8 cellular contexts compared by ENCODE assay signal in the genomic region with DNA sequence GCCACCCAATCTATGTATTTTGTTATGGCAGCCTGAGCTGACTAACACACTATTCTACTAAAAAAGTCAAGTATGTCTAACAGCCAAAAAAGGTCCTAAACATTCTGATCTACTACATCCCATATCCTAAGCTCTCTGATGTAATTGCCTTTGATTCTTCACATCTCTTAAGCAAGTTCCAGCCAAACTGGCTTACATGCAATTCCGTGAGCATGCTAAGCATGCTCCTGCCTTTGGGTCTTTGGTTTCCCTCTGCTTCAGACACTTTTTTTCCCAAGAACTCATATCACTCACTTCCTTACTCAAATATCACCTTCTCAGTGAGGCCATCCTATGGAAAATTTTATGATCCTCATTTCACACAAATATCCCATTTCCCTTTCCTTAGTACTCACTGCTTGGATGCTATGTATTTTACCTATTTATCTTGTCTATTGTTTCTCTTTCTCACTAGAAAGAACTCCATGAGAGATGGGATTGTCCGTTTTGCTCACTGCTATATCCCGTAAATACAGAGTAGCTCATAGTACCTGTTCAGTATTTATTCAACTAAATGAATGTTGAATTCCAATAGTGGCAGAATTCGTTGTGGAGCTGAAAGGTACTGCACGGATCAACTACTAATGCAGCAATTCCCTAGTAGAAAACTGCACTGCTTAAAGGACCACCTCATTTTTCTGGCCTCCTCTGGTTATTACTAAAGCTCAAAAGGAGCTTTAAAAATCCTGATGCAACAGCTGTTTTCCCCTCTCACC. TPM values are rescaled to one million over a fixed set of nuclear protein-coding genes. Genes with fewer than 3 reads are reported as not detected.
DNase-seq lines count a peak whose midpoint lies in the region; ATAC-seq and TF ChIP-seq lines count a peak whose summit lies in the region.

No MANE protein-coding gene starts in this region.

- H3K4me2 ChIP-seq in hepatocyte, result peak overlapping the region; percentile 93

- H3K27me3 ChIP-seq in hepatocyte, result no peaks in the 10 kb centered on the region
- H3K27me3 ChIP-seq in thymus (ENCODE audit: control insufficient read depth, insufficient read depth), result no peaks in the 10 kb centered on the region

- H3K27me3 Mint-ChIP-seq in activated CD8-positive, alpha-beta memory T cell treated with anti-CD3 and anti-CD28 coated beads, Interleukin-2, amount 10 ng/mL, durations not matched to agents 7 days and 5 days, result no peaks in the 10 kb centered on the region
- H3K27me3 Mint-ChIP-seq in T-cell, result no peaks in the 10 kb centered on the region

- H3K27ac ChIP-seq in hepatocyte, result peak overlapping the region; percentile 3
- no peak overlapping the region for H3K27ac ChIP-seq in thymus (ENCODE audit: low read depth)

- peaks cover 50% of the 10 kb centered on the region for H3K4me1 Mint-ChIP-seq in activated CD8-positive, alpha-beta memory T cell treated with anti-CD3 and anti-CD28 coated beads, Interleukin-2, amount 10 ng/mL, durations not matched to agents 7 days and 5 days
- peaks cover 56 to 57% (median 56%) of the 10 kb centered on the region in 3 donors for H3K4me1 Mint-ChIP-seq in T-cell

- ATAC-seq in activated CD8-positive, alpha-beta memory T cell treated with anti-CD3 and anti-CD28 coated beads, Interleukin-2, amount 10 ng/mL, durations not matched to agents 7 days and 5 days, result no peak
- no peak for ATAC-seq in T-cell (replicated peaks in 1 of 4)
- no peak for ATAC-seq in GM19463 (IDR thresholded peaks at IDR 0.05; ENCODE audit: unreplicated experiment)
- no peak for ATAC-seq in HG03139 (IDR thresholded peaks at IDR 0.05; ENCODE audit: unreplicated experiment)

- H3K9me3 ChIP-seq in hepatocyte (ENCODE audit: low read depth) (no peaks in the 10 kb centered on the region), thymus (ENCODE audit: control insufficient read depth) (no peaks in the 10 kb centered on the region)

- peak; percentile 20 for TF ChIP-seq CTCF in hepatocyte (IDR thresholded peaks at IDR 0.05; ENCODE audit: poor library complexity)

- H2AFZ ChIP-seq in hepatocyte, result no peak overlapping the region

- peak overlapping the region; percentile 96 for H3K27ac Mint-ChIP-seq in activated CD8-positive, alpha-beta memory T cell treated with anti-CD3 and anti-CD28 coated beads, Interleukin-2, amount 10 ng/mL, durations not matched to agents 7 days and 5 days
- peak overlapping the region; percentile 91 to 96 for H3K27ac Mint-ChIP-seq in T-cell

- DNase-seq in activated CD8-positive, alpha-beta memory T cell treated with anti-CD3 and anti-CD28 coated beads, Interleukin-2, amount 10 ng/mL, durations not matched to agents 7 days and 5 days, result no peak
- no peak for DNase-seq in activated CD8-positive, alpha-beta memory T cell treated with anti-CD3 and anti-CD28 coated beads for 24 hours
- no peak for DNase-seq in T-cell
- DNase-seq in hepatocyte (ENCODE audit: low spot score), result no peak
- no peak for DNase-seq in midbrain (lab: John Stamatoyannopoulos, UW)

- H3K4me1 ChIP-seq in hepatocyte (ENCODE audit: insufficient read depth), result peaks cover 10% of the 10 kb centered on the region
- H3K4me1 ChIP-seq in thymus (ENCODE audit: control insufficient read depth, insufficient read depth, low read length), result peaks cover 6% of the 10 kb centered on the region

- H3K9me3 Mint-ChIP-seq in activated CD8-positive, alpha-beta memory T cell treated with anti-CD3 and anti-CD28 coated beads, Interleukin-2, amount 10 ng/mL, durations not matched to agents 7 days and 5 days (ENCODE audit: low read depth), result no peaks in the 10 kb centered on the region
- H3K9me3 Mint-ChIP-seq in T-cell, result no peaks in the 10 kb centered on the region

- H3K79me2 ChIP-seq in hepatocyte, result peaks cover 41% of the 10 kb centered on the region

- H3K4me3 ChIP-seq in hepatocyte (no peak overlapping the region), thymus (ENCODE audit: low read length) (peak overlapping the region; percentile 85)

- WGBS in hepatocyte (ENCODE audit: low lambda C conversion rate, missing lambda C conversion rate), result 71% methylated on average over 5 of the region's 5 CpGs
- 87% methylated on average over 5 of the region's 5 CpGs for WGBS in thymus

- peak overlapping the region; percentile 82 for H3K4me3 Mint-ChIP-seq in activated CD8-positive, alpha-beta memory T cell treated with anti-CD3 and anti-CD28 coated beads, Interleukin-2, amount 10 ng/mL, durations not matched to agents 7 days and 5 days
- peak overlapping the region; percentile 81 to 94 (median 86) for H3K4me3 Mint-ChIP-seq in T-cell

- POLR2A ChIA-PET in T-cell (lab: Charles Lee), result interaction anchor here in 1 of 2 donors (0.5 to 0.6 kb wide), 2 partner anchors 8 to 299 kb away, joined by 3 to 4 read pairs; no protein-coding TSS in a partner anchor

- H3K36me3 ChIP-seq in hepatocyte (replicated peaks; ENCODE audit: insufficient read depth, low read depth), result no peaks in the 10 kb centered on the region
- H3K36me3 ChIP-seq in thymus (ENCODE audit: control insufficient read depth, insufficient read depth), result peaks cover 3% of the 10 kb centered on the region

- H3K36me3 Mint-ChIP-seq in activated CD8-positive, alpha-beta memory T cell treated with anti-CD3 and anti-CD28 coated beads, Interleukin-2, amount 10 ng/mL, durations not matched to agents 7 days and 5 days, result peaks cover 11% of the 10 kb centered on the region
- no peaks in the 10 kb centered on the region for H3K36me3 Mint-ChIP-seq in T-cell

- no peaks in the 10 kb centered on the region for H3K9me2 ChIP-seq in hepatocyte (replicated peaks; ENCODE audit: insufficient read depth)

- CTCF ChIA-PET in activated CD8-positive, alpha-beta memory T cell treated with anti-CD3 and anti-CD28 coated beads, Interleukin-2, amount 10 ng/mL, durations not matched to agents 7 days and 5 days (lab: Charles Lee), result interaction anchor here (1.5 kb wide), 1 partner anchor 11 kb away, joined by 3 read pairs; no protein-coding TSS in a partner anchor
- CTCF ChIA-PET in T-cell (lab: Charles Lee), result interaction anchor here (0.5 to 1.4 kb wide), 5 partner anchors 11 to 583 kb away, joined by 3 to 5 read pairs (median 3); no protein-coding TSS in a partner anchor

- H4K20me1 ChIP-seq in hepatocyte (ENCODE audit: insufficient read depth, poor library complexity, severe bottlenecking), result peaks cover 15% of the 10 kb centered on the region

RNA-seq across cellular contexts. Expression of gene SLC12A2, which starts 2.3 kb away (rescaled TPM):
- total RNA-seq in activated CD8-positive, alpha-beta memory T cell treated with anti-CD3 and anti-CD28 coated beads, Interleukin-2, amount 10 ng/mL, durations not matched to agents 7 days and 5 days, result 10 to 100 TPM; 13.7 to 16.3 TPM
- 10 to 100 TPM; 10.5 to 15.9 (median 12.4) TPM for total RNA-seq in T-cell
- total RNA-seq in hepatocyte, result 62.6 and 67.1 TPM in 2 replicates
- 20.7 and 21.5 TPM in 2 replicates for polyA plus RNA-seq in hepatocyte
- polyA plus RNA-seq in thymus, result 3.8 TPM
